In the genomic region with DNA sequence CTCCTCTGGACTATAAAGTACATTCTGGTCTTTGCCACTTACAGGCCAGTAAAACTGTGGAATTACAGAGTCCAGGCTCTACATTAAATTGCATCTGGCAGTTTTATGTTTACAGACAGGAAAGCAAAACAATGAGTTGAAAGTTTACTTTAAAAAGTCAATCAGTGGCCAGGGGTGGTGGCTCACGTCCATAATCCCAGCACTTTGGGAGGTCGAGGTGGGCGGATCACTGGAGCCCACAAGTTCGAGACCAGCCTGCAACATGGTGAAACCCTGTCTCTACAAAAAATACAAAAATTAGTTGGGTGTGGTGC, we compare ENCODE assay signal across 1 cellular context.
TF ChIP-seq lines count a peak whose summit lies in the region.

No MANE protein-coding gene starts in this region.

TF ChIP-seq in endothelial cell of umbilical vein, 7 proteins besides CTCF, POLR2A, EP300 and RAD21 (continued from another document):
- TF ChIP-seq EZH2 (IDR thresholded peaks at IDR 0.05; ENCODE audit: borderline replicate concordance, low read depth, low read length, severe bottlenecking): no peak
- TF ChIP-seq MYC (IDR thresholded peaks at IDR 0.05; ENCODE audit: low read depth, low read length): no peak
- TF ChIP-seq POLR2AphosphoS5 (IDR thresholded peaks at IDR 0.05; ENCODE audit: insufficient read depth, low read depth, low read length): no peak
- TF ChIP-seq GATA2 (IDR thresholded peaks at IDR 0.05; ENCODE audit: insufficient read depth, insufficient read length, low read depth, low read length): no peak
- no peak for TF ChIP-seq FOS (IDR thresholded peaks at IDR 0.05; ENCODE audit: borderline replicate concordance, insufficient read depth, low read length)
- no peak for TF ChIP-seq JUN (IDR thresholded peaks at IDR 0.05; ENCODE audit: borderline replicate concordance, insufficient read depth, insufficient read length, low read depth)
